ENCODE assay signal across 11 cellular contexts in genomic region chr7:130899071-130899451, GRCh38.
DNase-seq lines count a peak whose midpoint lies in the region; ATAC-seq and TF ChIP-seq lines count a peak whose summit lies in the region.
"Had no signal": no experiment of that assay in that cellular context is flagged by ENCODE, and none has a peak within 500 bp of the region (broad histone marks: within the 10 kb centered on the region; RNA-seq: fewer than 3 reads in every experiment).

No MANE protein-coding gene starts in this region.

- TF ChIP-seq CTCF in CD14-positive monocyte (IDR thresholded peaks at IDR 0.05) (no peak), brain microvascular endothelial cell (IDR thresholded peaks at IDR 0.05; ENCODE audit: low read depth, low read length, missing control alignments) (no peak), nephron progenitor cell (IDR thresholded peaks at IDR 0.05) (no peak)

- no peaks in the 10 kb centered on the region for H3K27me3 ChIP-seq in Karpas-422 (ENCODE audit: low read length)
- no peaks in the 10 kb centered on the region for H3K27me3 ChIP-seq in brain microvascular endothelial cell (replicated peaks)

- H3K9me3 Mint-ChIP-seq in CD14-positive monocyte (no peaks in the 10 kb centered on the region), nephron progenitor cell (peaks cover 15% of the 10 kb centered on the region)

- no peak for ATAC-seq in HG03025 (IDR thresholded peaks at IDR 0.05; ENCODE audit: low FRiP score, unreplicated experiment)
- ATAC-seq: activated CD4-positive, CD25-positive, alpha-beta regulatory T cell treated with anti-CD3 and anti-CD28 coated beads, Interleukin-2, amount 50 U/mL, for 24 hours had no signal

- H2AFZ ChIP-seq in Karpas-422 (ENCODE audit: low read length), result no peak overlapping the region

- H3K79me2 ChIP-seq in Karpas-422 (ENCODE audit: low read length), result peaks cover 94% of the 10 kb centered on the region

- intact Hi-C loops in CD14-positive monocyte (cut with micrococcal nuclease), result loop anchor here (5.0 kb wide), 3 partner anchors 33 to 143 kb away; no protein-coding TSS in a partner anchor

- H3K4me1 ChIP-seq in Karpas-422 (ENCODE audit: low read length), result peaks cover 70% of the 10 kb centered on the region

- H3K4me3 Mint-ChIP-seq in CD14-positive monocyte (peak overlapping the region in 1 of 2 donors; percentile 34), nephron progenitor cell (peak overlapping the region; percentile 29)

- H3K27me3 Mint-ChIP-seq in CD14-positive monocyte (ENCODE audit: low read depth in 3 of 3) (no peaks in the 10 kb centered on the region), nephron progenitor cell (ENCODE audit: low read depth, poor library complexity) (peaks cover 11% of the 10 kb centered on the region)

- H3K9me3 ChIP-seq in Karpas-422 (ENCODE audit: low read length), result no peaks in the 10 kb centered on the region

- H3K36me3 Mint-ChIP-seq in CD14-positive monocyte (peaks cover 61 to 81% of the 10 kb centered on the region in 2 donors), nephron progenitor cell (ENCODE audit: low read depth) (no peaks in the 10 kb centered on the region)

- H3K27ac Mint-ChIP-seq in CD14-positive monocyte, result peak overlapping the region; percentile 20 to 76 (median 47)
- peak overlapping the region; percentile 2 for H3K27ac Mint-ChIP-seq in nephron progenitor cell

- H3K36me3 ChIP-seq in Karpas-422 (ENCODE audit: insufficient read depth, low read length), result peaks cover 45% of the 10 kb centered on the region
- peaks cover 85% of the 10 kb centered on the region for H3K36me3 ChIP-seq in brain microvascular endothelial cell (replicated peaks)

- in situ Hi-C loops in brain microvascular endothelial cell (cut with HindIII; ENCODE audit: low pct_ligation_motif_present, low sequenced_read_pairs), result no loop called here

- peak overlapping the region; percentile 82 for H3K27ac ChIP-seq in Karpas-422 (ENCODE audit: low read length)
- H3K27ac ChIP-seq in brain microvascular endothelial cell, result peak overlapping the region; percentile 67

- H3K4me2 ChIP-seq in Karpas-422 (ENCODE audit: low read depth, low read length, poor library complexity, severe bottlenecking), result peak overlapping the region; percentile 50

- 0 out of 2 replicates have a peak overlapping the region, but pooled peaks have one; percentile 42 for H3K4me3 ChIP-seq in Karpas-422 (ENCODE audit: low read length)
- H3K4me3 ChIP-seq in brain microvascular endothelial cell (ENCODE audit: low read depth, low read length), result no peak overlapping the region

- 0 out of 2 replicates have a peak overlapping the region, but pooled peaks have one; percentile 4 for H3K9ac ChIP-seq in Karpas-422 (ENCODE audit: low read length)

- no peaks in the 10 kb centered on the region for H4K20me1 ChIP-seq in Karpas-422 (ENCODE audit: insufficient read depth, low read depth, low read length)

- DNase-seq in CD14-positive monocyte (ENCODE audit: low spot score) (no peak), Karpas-422 (no peak), brain microvascular endothelial cell (no peak), nephron progenitor cell (no peak), nucleus accumbens (lab: John Stamatoyannopoulos, UW) (no peak), COR-L47 (lab: John Stamatoyannopoulos, UW) (no peak), OCI-M1 (lab: John Stamatoyannopoulos, UW) (no peak)
- DNase-seq: NCI-H1694 treated with DMSO at 0.1 percent for 48 hours; stimulated activated CD4-positive, alpha-beta T cell treated with anti-CD3 and anti-CD28 coated beads, Interleukin-2, amount 100 ng/mL, for 24 hours had no signal

- H3K4me1 Mint-ChIP-seq in CD14-positive monocyte, result peaks cover 57% of the 10 kb centered on the region
- peaks cover 83% of the 10 kb centered on the region for H3K4me1 Mint-ChIP-seq in nephron progenitor cell

- H3K9me2 ChIP-seq in Karpas-422 (replicated peaks; ENCODE audit: insufficient read depth, low read length), result no peaks in the 10 kb centered on the region
